In genomic region chr5:167629634-167630033, GRCh38 we compare ENCODE assay signal across 23 cellular contexts.
DNase-seq lines count a peak whose midpoint lies in the region; ATAC-seq, FAIRE-seq and TF ChIP-seq lines count a peak whose summit lies in the region.
"Had no signal": no experiment of that assay in that cellular context is flagged by ENCODE, and none has a peak within 500 bp of the region (broad histone marks: within the 10 kb centered on the region; RNA-seq: fewer than 3 reads in every experiment).

No MANE protein-coding gene starts in this region.

- H3K9ac ChIP-seq in mammary epithelial cell (ENCODE audit: insufficient read depth, low read length), result no peak overlapping the region
- H3K9ac ChIP-seq in keratinocyte (ENCODE audit: control insufficient read depth, extremely low read depth, insufficient read depth, low read length), result no peak overlapping the region
- H3K9ac ChIP-seq: BLaER1 treated with 17β-estradiol and CSF1 and Interleukin-3, amounts not matched to agents 10 nM and 100 nM had no signal

- in situ Hi-C loops in mammary epithelial cell (cut with MboI; ENCODE audit: low sequenced_read_pairs in 2 of 2), result no loop called here

- TF ChIP-seq CTCF in RWPE2 (IDR thresholded peaks at IDR 0.05; ENCODE audit: poor library complexity, severe bottlenecking), result no peak
- no peak for TF ChIP-seq CTCF in mammary epithelial cell (conservative IDR thresholded peaks at IDR 0.05 in 1 of 2, IDR thresholded peaks at IDR 0.05 in 1 of 2; ENCODE audit: extremely low read depth in 1 of 2, insufficient read depth in 1 of 2, low read depth in 1 of 2, low read length in 2 of 2)
- no peak for TF ChIP-seq CTCF in keratinocyte (optimal IDR thresholded peaks at IDR 0.05 in 1 of 3, IDR thresholded peaks at IDR 0.05 in 1 of 3, conservative IDR thresholded peaks at IDR 0.05 in 1 of 3; ENCODE audit: extremely low read depth in 1 of 3, insufficient read depth in 2 of 3, low read length in 3 of 3)

- peak overlapping the region; percentile 55 for H2AFZ ChIP-seq in mammary epithelial cell (ENCODE audit: low read depth, low read length)
- peak overlapping the region; percentile 62 for H2AFZ ChIP-seq in keratinocyte (ENCODE audit: control insufficient read depth, low read length)
- H2AFZ ChIP-seq: GM23338 had no signal

- H3K27me3 ChIP-seq in RWPE2 (ENCODE audit: insufficient read depth, poor library complexity, severe bottlenecking) (no peaks in the 10 kb centered on the region), mammary epithelial cell (ENCODE audit: insufficient read depth, low read length) (no peaks in the 10 kb centered on the region), keratinocyte (ENCODE audit: control insufficient read depth, extremely low read depth, insufficient read depth, low read length) (no peaks in the 10 kb centered on the region)
- H3K27me3 ChIP-seq: BE2C; BLaER1 treated with 17β-estradiol and CSF1 and Interleukin-3, amounts not matched to agents 10 nM and 100 nM had no signal

- H3K36me3 ChIP-seq in RWPE2 (ENCODE audit: low read depth) (no peaks in the 10 kb centered on the region), mammary epithelial cell (ENCODE audit: insufficient read depth, low read length) (no peaks in the 10 kb centered on the region), keratinocyte (ENCODE audit: control insufficient read depth in 2 of 2, extremely low read depth in 1 of 2, insufficient read depth in 2 of 2, low read length in 2 of 2) (no peaks in the 10 kb centered on the region)
- H3K36me3 ChIP-seq: BE2C had no signal

- H3K4me1 ChIP-seq in RWPE2 (ENCODE audit: insufficient read depth, poor library complexity, severe bottlenecking), result peaks cover 35% of the 10 kb centered on the region
- H3K4me1 ChIP-seq in mammary epithelial cell (ENCODE audit: insufficient read depth, low read length), result peaks cover 33% of the 10 kb centered on the region
- H3K4me1 ChIP-seq in keratinocyte (ENCODE audit: control insufficient read depth, extremely low read depth, insufficient read depth, low read length), result peaks cover 48% of the 10 kb centered on the region
- H3K4me1 ChIP-seq: BE2C had no signal

- H3K27ac ChIP-seq in RWPE2 (ENCODE audit: poor library complexity, severe bottlenecking) (peak overlapping the region; percentile 4), mammary epithelial cell (ENCODE audit: insufficient read depth, low read depth, low read length) (no peak overlapping the region), epithelial cell of prostate (peak overlapping the region; percentile 26), keratinocyte (ENCODE audit: control insufficient read depth, insufficient read depth, low read length) (peak overlapping the region; percentile 72)
- H3K27ac ChIP-seq: A549; BLaER1 treated with 17β-estradiol and CSF1 and Interleukin-3, amounts not matched to agents 10 nM and 100 nM had no signal

- peak; percentile 31; the same call in 2 of the 3 replicates for ATAC-seq in RWPE2 (ENCODE audit: low read depth)
- ATAC-seq: A549, GM12878, GM23338, HCT116 had no signal

- H3K4me3 ChIP-seq in RWPE2 (ENCODE audit: severe bottlenecking) (no peak overlapping the region), mammary epithelial cell (replicated peaks in 1 of 3; ENCODE audit: insufficient read depth in 1 of 3, low read depth in 2 of 3, low read length in 3 of 3) (no peak overlapping the region), keratinocyte (ENCODE audit: control insufficient read depth in 2 of 3, extremely low read depth in 1 of 3, insufficient read depth in 2 of 3, low read depth in 1 of 3, low read length in 3 of 3) (no peak overlapping the region)
- H3K4me3 ChIP-seq: A549; BLaER1 treated with 17β-estradiol and CSF1 and Interleukin-3, amounts not matched to agents 10 nM and 100 nM; GM12878; GM23338 had no signal

- CTCF ChIA-PET in mammary epithelial cell (lab: Charles Lee; ENCODE audit: low non-redundant PET), result no interaction called here

- no peak for DNase-seq in RWPE2 (ENCODE audit: low spot score)
- DNase-seq in mammary epithelial cell, result peak; percentile 58
- DNase-seq in epithelial cell of prostate (ENCODE audit: low read depth, low spot score), result no peak
- no peak for DNase-seq in keratinocyte (ENCODE audit: low read depth, low spot score)
- no peak for DNase-seq in amygdala (lab: John Stamatoyannopoulos, UW)
- DNase-seq in anterior cingulate cortex (lab: John Stamatoyannopoulos, UW), result no peak
- no peak for DNase-seq in NCI-H146 (lab: John Stamatoyannopoulos, UW)
- DNase-seq: 8988T; ACHN; AML-193; BE2C; CD4-positive, alpha-beta T cell; CD8-positive, alpha-beta memory T cell; DMS 273 treated with DMSO at 0.1 percent for 48 hours; DMS79; EL; GDM1; H9 had no signal

- WGBS in mammary epithelial cell (ENCODE audit: low coverage, missing lambda C conversion rate), result 85% methylated on average over 3 of the region's 3 CpGs

- H4K20me1 ChIP-seq in mammary epithelial cell (ENCODE audit: insufficient read depth, low read length) (no peaks in the 10 kb centered on the region), keratinocyte (ENCODE audit: control insufficient read depth, extremely low read depth, insufficient read depth, low read length) (no peaks in the 10 kb centered on the region)

- no peaks in the 10 kb centered on the region for H3K79me2 ChIP-seq in mammary epithelial cell (ENCODE audit: insufficient read depth, low read length)
- H3K79me2 ChIP-seq in keratinocyte (ENCODE audit: control insufficient read depth, insufficient read depth, low read length), result no peaks in the 10 kb centered on the region

- intact Hi-C loops in mammary epithelial cell (cut with micrococcal nuclease), result no loop called here

- H3K9me3 ChIP-seq in RWPE2 (ENCODE audit: severe bottlenecking) (no peaks in the 10 kb centered on the region), mammary epithelial cell (replicated peaks; ENCODE audit: insufficient read depth, low read length) (no peaks in the 10 kb centered on the region), keratinocyte (ENCODE audit: control insufficient read depth, low read depth, low read length) (no peaks in the 10 kb centered on the region)
- H3K9me3 ChIP-seq: A549, BE2C had no signal

- dilution Hi-C loops in mammary epithelial cell (cut with HindIII; ENCODE audit: low sequenced_read_pairs), result no loop called here
- dilution Hi-C loops in keratinocyte (cut with MboI; ENCODE audit: extremely low pct_ligation_motif_present, low sequenced_read_pairs), result no loop called here

- no TSS peak for BruUV-seq in mammary epithelial cell (replicated peaks; lab: Mats Ljungman, UMichigan)

- no peaks in the 10 kb centered on the region for H3K9me1 ChIP-seq in keratinocyte (ENCODE audit: control insufficient read depth, extremely low read depth, insufficient read depth, low read length)

- peak; percentile 89 for FAIRE-seq in keratinocyte (lab: Jason Lieb, UNC)
- FAIRE-seq: A549, GM12878 had no signal

- peak overlapping the region; percentile 13 for H3K4me2 ChIP-seq in mammary epithelial cell (ENCODE audit: insufficient read depth, low read depth, low read length)
- peak overlapping the region; percentile 79 for H3K4me2 ChIP-seq in keratinocyte (ENCODE audit: control insufficient read depth, extremely low read depth, insufficient read depth, low read depth, low read length)
- H3K4me2 ChIP-seq: A549; BLaER1 treated with 17β-estradiol and CSF1 and Interleukin-3, amounts not matched to agents 10 nM and 100 nM; GM23338 had no signal
